Comparison of ENCODE assay signal across 10 cellular contexts in the genomic region with DNA sequence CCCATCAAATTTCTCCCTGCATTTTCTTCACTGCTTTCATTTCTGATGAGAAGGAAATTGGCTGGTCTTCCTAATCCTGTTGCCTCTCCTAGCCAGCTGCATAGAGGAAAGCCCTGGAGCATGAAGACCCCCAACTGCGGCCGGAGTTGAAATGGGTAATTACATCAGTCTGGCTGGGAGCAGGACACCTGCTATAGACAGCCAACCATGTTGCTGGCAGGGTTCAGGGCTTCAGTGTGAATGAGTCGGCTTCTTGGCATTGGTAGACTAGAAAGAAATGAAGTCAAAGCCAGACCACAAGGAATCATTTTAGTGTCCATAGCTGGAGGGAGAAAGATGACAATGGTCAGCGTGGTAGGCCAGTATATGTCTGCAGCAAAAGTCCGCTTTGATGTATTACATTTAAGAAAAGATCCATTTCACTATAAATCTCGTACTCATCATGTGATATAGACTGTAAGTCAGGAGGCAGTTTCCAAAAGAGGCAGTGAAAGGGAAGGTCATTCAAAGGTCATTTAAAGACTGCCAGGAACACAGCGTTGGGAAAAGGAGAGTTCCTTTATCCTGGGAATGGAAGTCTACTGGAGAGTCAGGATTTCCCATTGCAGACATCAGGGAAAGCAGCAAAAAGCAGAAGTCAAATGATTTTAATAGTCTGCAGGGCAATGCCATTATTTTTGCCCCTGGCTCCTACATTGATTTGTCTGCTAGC.
DNase-seq lines count a peak whose midpoint lies in the region; ATAC-seq, FAIRE-seq and TF ChIP-seq lines count a peak whose summit lies in the region.
"Had no signal": no experiment of that assay in that cellular context is flagged by ENCODE, and none has a peak within 500 bp of the region (broad histone marks: within the 10 kb centered on the region; RNA-seq: fewer than 3 reads in every experiment).

No MANE protein-coding gene starts in this region.

- no peak for TF ChIP-seq POLR2A in GM12891 (IDR thresholded peaks at IDR 0.05; ENCODE audit: low read depth, low read length)

- no peak for ATAC-seq in stimulated activated memory B cell treated with anti-CD40 and anti-IgM and Interleukin-4, amounts not matched to agents 10 μg/mL and 1 μg/mL and 100 μg/mL, for 72 hours
- no peak for ATAC-seq in HG02852 (IDR thresholded peaks at IDR 0.05; ENCODE audit: unreplicated experiment)
- ATAC-seq: activated CD4-positive, alpha-beta T cell treated with anti-CD3 and anti-CD28 coated beads for 36 hours; activated T-cell treated with anti-CD3 and anti-CD28 coated beads, Interleukin-2, amount 50 U/mL, for 72 hours had no signal

- no peak overlapping the region for H3K4me3 ChIP-seq in cardiac fibroblast (replicated peaks in 1 of 2; ENCODE audit: low read depth in 2 of 2, low read length in 2 of 2)
- H3K4me3 ChIP-seq: testis had no signal

- H3K9me3 Mint-ChIP-seq in osteocyte (ENCODE audit: unreplicated experiment): no peaks in the 10 kb centered on the region
- no peaks in the 10 kb centered on the region for H3K9me3 Mint-ChIP-seq in stimulated activated memory B cell treated with anti-CD40 and anti-IgM and Interleukin-4, amounts not matched to agents 10 μg/mL and 1 μg/mL and 100 μg/mL, for 72 hours
- H3K9me3 Mint-ChIP-seq: activated T-cell treated with anti-CD3 and anti-CD28 coated beads, Interleukin-2, amount 50 U/mL, for 72 hours had no signal

- in situ Hi-C loops in KBM-7 (cut with MboI; ENCODE audit: low pct_unique_long_range_greater_than_20kb, low sequenced_read_pairs): no loop called here

- no peak for DNase-seq in GM12891 (ENCODE audit: insufficient read length, low spot score)
- peak; percentile 35 for DNase-seq in NCI-H2107 (lab: John Stamatoyannopoulos, UW)
- peak; percentile 19 to 36 for DNase-seq in cardiac fibroblast (ENCODE audit: low read depth in 2 of 2)
- no peak for DNase-seq in osteocyte (ENCODE audit: extremely low spot score, unreplicated experiment)
- no peak for DNase-seq in KBM-7
- DNase-seq: activated CD4-positive, alpha-beta T cell treated with anti-CD3 and anti-CD28 coated beads for 36 hours; activated T-cell treated with anti-CD3 and anti-CD28 coated beads, Interleukin-2, amount 50 U/mL, for 72 hours; testis had no signal

- peaks cover 37% of the 10 kb centered on the region for H3K4me1 Mint-ChIP-seq in osteocyte (ENCODE audit: unreplicated experiment)
- no peaks in the 10 kb centered on the region for H3K4me1 Mint-ChIP-seq in stimulated activated memory B cell treated with anti-CD40 and anti-IgM and Interleukin-4, amounts not matched to agents 10 μg/mL and 1 μg/mL and 100 μg/mL, for 72 hours
- H3K4me1 Mint-ChIP-seq: activated CD4-positive, alpha-beta T cell treated with anti-CD3 and anti-CD28 coated beads for 36 hours had no signal

- no peak overlapping the region for H3K4me3 Mint-ChIP-seq in osteocyte (ENCODE audit: unreplicated experiment)
- H3K4me3 Mint-ChIP-seq in stimulated activated memory B cell treated with anti-CD40 and anti-IgM and Interleukin-4, amounts not matched to agents 10 μg/mL and 1 μg/mL and 100 μg/mL, for 72 hours: no peak overlapping the region
- H3K4me3 Mint-ChIP-seq: activated CD4-positive, alpha-beta T cell treated with anti-CD3 and anti-CD28 coated beads for 36 hours; activated T-cell treated with anti-CD3 and anti-CD28 coated beads, Interleukin-2, amount 50 U/mL, for 72 hours had no signal

- H3K36me3 Mint-ChIP-seq in osteocyte (ENCODE audit: unreplicated experiment): peaks cover 2% of the 10 kb centered on the region
- H3K36me3 Mint-ChIP-seq in stimulated activated memory B cell treated with anti-CD40 and anti-IgM and Interleukin-4, amounts not matched to agents 10 μg/mL and 1 μg/mL and 100 μg/mL, for 72 hours: no peaks in the 10 kb centered on the region

- no peak for FAIRE-seq in GM12891 (lab: Jason Lieb, UNC)

- peak overlapping the region; percentile 4 for H3K27ac Mint-ChIP-seq in osteocyte (ENCODE audit: unreplicated experiment)
- no peak overlapping the region for H3K27ac Mint-ChIP-seq in stimulated activated memory B cell treated with anti-CD40 and anti-IgM and Interleukin-4, amounts not matched to agents 10 μg/mL and 1 μg/mL and 100 μg/mL, for 72 hours
- H3K27ac Mint-ChIP-seq: activated CD4-positive, alpha-beta T cell treated with anti-CD3 and anti-CD28 coated beads for 36 hours; activated T-cell treated with anti-CD3 and anti-CD28 coated beads, Interleukin-2, amount 50 U/mL, for 72 hours had no signal

- H3K27me3 Mint-ChIP-seq in osteocyte (ENCODE audit: unreplicated experiment): no peaks in the 10 kb centered on the region
- H3K27me3 Mint-ChIP-seq in stimulated activated memory B cell treated with anti-CD40 and anti-IgM and Interleukin-4, amounts not matched to agents 10 μg/mL and 1 μg/mL and 100 μg/mL, for 72 hours: peaks cover 25% of the 10 kb centered on the region

- TF ChIP-seq CTCF in cardiac fibroblast (IDR thresholded peaks at IDR 0.05; ENCODE audit: low read depth, low read length) (no peak), osteocyte (IDR thresholded peaks at IDR 0.05) (no peak)

TF ChIP-seq in GM12891, 5 proteins besides CTCF, POLR2A, EP300 and RAD21:
- no peak for TF ChIP-seq TAF1 (IDR thresholded peaks at IDR 0.05; ENCODE audit: low read depth, low read length)
- no peak for TF ChIP-seq PAX5 (IDR thresholded peaks at IDR 0.05; ENCODE audit: insufficient read depth, low read length, severe bottlenecking)
- peak; percentile 23; the same call in 1 of the 2 replicates for TF ChIP-seq SPI1 (IDR thresholded peaks at IDR 0.05; ENCODE audit: low read depth, low read length)
- no peak for TF ChIP-seq POU2F2 (IDR thresholded peaks at IDR 0.05; ENCODE audit: low read depth, low read length)
- no peak for TF ChIP-seq POLR2AphosphoS5 (IDR thresholded peaks at IDR 0.05; ENCODE audit: low read depth, low read length)

Comparison
In these comparisons a context has a peak if more than half of its experiments do, and no peak if none do; other contexts are left out.
1. DNase-seq: peak in NCI-H2107 (single experiment) and cardiac fibroblast (2 of 2); none in GM12891 (single experiment), osteocyte (single experiment) and KBM-7 (single experiment).